Comparison of ENCODE assay signal across 18 cellular contexts in the genomic region with DNA sequence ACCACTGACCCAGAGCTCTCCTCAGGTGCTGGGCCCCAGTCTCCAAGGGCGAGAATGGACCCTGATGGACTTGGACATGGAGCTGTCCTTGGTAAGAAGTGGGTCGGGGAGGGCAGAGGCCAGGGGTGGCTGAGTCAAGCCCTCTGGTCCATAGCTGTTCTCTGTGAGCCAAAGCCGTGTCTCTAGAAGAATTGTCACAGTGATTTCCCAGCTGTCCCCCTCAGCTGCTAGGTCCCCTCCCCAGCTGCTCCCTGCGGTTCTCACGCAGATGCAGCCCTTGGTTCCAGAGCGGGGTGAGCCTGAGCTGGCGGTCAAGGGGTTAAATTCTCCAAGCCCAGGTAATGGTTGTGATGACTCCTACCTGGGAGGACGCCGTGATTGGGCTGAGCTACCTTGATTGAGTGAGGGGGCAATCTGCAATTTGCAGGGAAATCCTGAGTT. TPM values are rescaled to one million over a fixed set of nuclear protein-coding genes. Genes with fewer than 3 reads are reported as not detected.
DNase-seq lines count a peak whose midpoint lies in the region; ATAC-seq, FAIRE-seq and TF ChIP-seq lines count a peak whose summit lies in the region.
"Had no signal": no experiment of that assay in that cellular context is flagged by ENCODE, and none has a peak within 500 bp of the region (broad histone marks: within the 10 kb centered on the region; RNA-seq: fewer than 3 reads in every experiment).

No MANE protein-coding gene starts in this region.

- intact Hi-C loops in K562 (cut with micrococcal nuclease) (no loop called here), lower lobe of right lung (cut with DNase I) (no loop called here), transverse colon (cut with DNase I; ENCODE audit: low total_unique reads) (no loop called here)
- intact Hi-C loops in activated CD4-positive, alpha-beta memory T cell treated with anti-CD3 and anti-CD28 coated beads for 36 hours (cut with micrococcal nuclease): no loop called here

- no peak for ATAC-seq in activated T-cell treated with anti-CD3 and anti-CD28 coated beads, Interleukin-2, amount 50 U/mL, for 72 hours (replicated peaks in 1 of 2)
- no peak for ATAC-seq in activated T-cell treated with anti-CD3 and anti-CD28 coated beads, Interleukin-2, amount 50 U/mL, for 4 hours
- ATAC-seq in K562 (no peak), lower lobe of right lung (no peak)
- ATAC-seq: mucosa of descending colon had no signal

- CTCF ChIA-PET in K562 (lab: Yijun Ruan, JAX; ENCODE audit: low intra/inter-chr PET ratio): interaction anchor here (0.9 kb wide), 1 partner anchor 191 kb away, joined by 3 read pairs; no protein-coding TSS in a partner anchor
- CTCF ChIA-PET in activated CD4-positive, alpha-beta memory T cell treated with anti-CD3 and anti-CD28 coated beads for 36 hours (lab: Charles Lee): interaction anchor here (0.6 to 3.7 kb wide), 6 partner anchors 9 to 208 kb away, joined by 3 to 35 read pairs (median 5); a partner anchor contains a TSS

- 66% methylated on average over 9 of the region's 9 CpGs for WGBS in K562 (ENCODE audit: insufficient coverage, low coverage, missing lambda C conversion rate)
- 70% methylated on average over 9 of the region's 9 CpGs; no CpG with 5 or more reads in 1 of the 2 donors for WGBS in transverse colon (ENCODE audit: low coverage in 1 of 2), 2 donors

- H3K9me1 ChIP-seq in K562 (ENCODE audit: control insufficient read depth, insufficient read depth, low read length): no peaks in the 10 kb centered on the region

- H3K9me3 ChIP-seq in K562 (replicated peaks; ENCODE audit: control insufficient read depth, insufficient read depth, low read depth, low read length): no peaks in the 10 kb centered on the region
- H3K9me3 ChIP-seq in lower lobe of right lung: no peaks in the 10 kb centered on the region
- H3K9me3 ChIP-seq in transverse colon: no peaks in the 10 kb centered on the region
- H3K9me3 ChIP-seq: mucosa of descending colon, SJSA1, thyroid gland had no signal

- no peaks in the 10 kb centered on the region; the same call in 2 of the 3 replicates for H3K79me2 ChIP-seq in K562 (ENCODE audit: control insufficient read depth, insufficient read depth, low read length)

- POLR2A ChIA-PET in K562 (lab: Yijun Ruan, JAX): interaction anchor here (0.6 to 1.2 kb wide), 3 partner anchors 8 to 204 kb away, joined by 3 to 4 read pairs (median 3); no protein-coding TSS in a partner anchor
- POLR2A ChIA-PET in activated CD4-positive, alpha-beta memory T cell treated with anti-CD3 and anti-CD28 coated beads for 36 hours (lab: Charles Lee): interaction anchor here (0.6 to 3.0 kb wide), 2 partner anchors 9 to 11 kb away, joined by 3 to 23 read pairs; a partner anchor contains a TSS

- TF ChIP-seq CTCF in K562 (IDR thresholded peaks at IDR 0.05 in 2 of 3, conservative IDR thresholded peaks at IDR 0.05 in 1 of 3; ENCODE audit: insufficient read depth in 2 of 3, low read depth in 1 of 3, low read length in 3 of 3) (no peak), lower lobe of right lung (IDR thresholded peaks at IDR 0.05) (no peak), transverse colon (IDR thresholded peaks at IDR 0.05) (no peak)

- H3K4me1 Mint-ChIP-seq in activated T-cell treated with anti-CD3 and anti-CD28 coated beads, Interleukin-2, amount 50 U/mL, for 72 hours (ENCODE audit: low read depth): peaks cover 58% of the 10 kb centered on the region
- peaks cover 36% of the 10 kb centered on the region for H3K4me1 Mint-ChIP-seq in activated T-cell treated with anti-CD3 and anti-CD28 coated beads, Interleukin-2, amount 50 U/mL, for 4 hours (ENCODE audit: low read depth)
- H3K4me1 Mint-ChIP-seq in activated CD4-positive, alpha-beta memory T cell treated with anti-CD3 and anti-CD28 coated beads for 36 hours (ENCODE audit: low read depth): peaks cover 41% of the 10 kb centered on the region

- no peak overlapping the region for H3K27ac ChIP-seq in K562 (ENCODE audit: extremely low read depth, low read depth, low read length)
- H3K27ac ChIP-seq in lower lobe of right lung: peak overlapping the region; percentile 91
- H3K27ac ChIP-seq in transverse colon: peak overlapping the region; percentile 82 to 87 (median 83)
- H3K27ac ChIP-seq: brain microvascular endothelial cell, SJSA1, VCaP had no signal

- H2AFZ ChIP-seq in K562 (ENCODE audit: low read depth, low read length): no peak overlapping the region

- peak overlapping the region; percentile 88 to 92 for H3K4me3 Mint-ChIP-seq in activated T-cell treated with anti-CD3 and anti-CD28 coated beads, Interleukin-2, amount 50 U/mL, for 72 hours
- no peak overlapping the region for H3K4me3 Mint-ChIP-seq in activated T-cell treated with anti-CD3 and anti-CD28 coated beads, Interleukin-2, amount 50 U/mL, for 4 hours
- H3K4me3 Mint-ChIP-seq in activated CD4-positive, alpha-beta memory T cell treated with anti-CD3 and anti-CD28 coated beads for 36 hours: no peak overlapping the region

- no peaks in the 10 kb centered on the region for H3K36me3 Mint-ChIP-seq in activated T-cell treated with anti-CD3 and anti-CD28 coated beads, Interleukin-2, amount 50 U/mL, for 72 hours (ENCODE audit: insufficient read depth in 2 of 2)
- no peaks in the 10 kb centered on the region for H3K36me3 Mint-ChIP-seq in activated T-cell treated with anti-CD3 and anti-CD28 coated beads, Interleukin-2, amount 50 U/mL, for 4 hours (ENCODE audit: insufficient read depth)
- H3K36me3 Mint-ChIP-seq in activated CD4-positive, alpha-beta memory T cell treated with anti-CD3 and anti-CD28 coated beads for 36 hours: no peaks in the 10 kb centered on the region

- TF ChIP-seq RAD21 in K562 (CRISPR knock-in tag; conservative IDR thresholded peaks at IDR 0.05 in 1 of 2, IDR thresholded peaks at IDR 0.05 in 1 of 2): no peak

- peaks cover 85% of the 10 kb centered on the region for H3K27me3 Mint-ChIP-seq in activated T-cell treated with anti-CD3 and anti-CD28 coated beads, Interleukin-2, amount 50 U/mL, for 72 hours (ENCODE audit: low read depth)
- peaks cover 76% of the 10 kb centered on the region for H3K27me3 Mint-ChIP-seq in activated T-cell treated with anti-CD3 and anti-CD28 coated beads, Interleukin-2, amount 50 U/mL, for 4 hours (ENCODE audit: low read depth)
- peaks cover 54% of the 10 kb centered on the region for H3K27me3 Mint-ChIP-seq in activated CD4-positive, alpha-beta memory T cell treated with anti-CD3 and anti-CD28 coated beads for 36 hours

- FAIRE-seq in K562 (lab: Jason Lieb, UNC): no peak
- FAIRE-seq: GM19239 had no signal

- DNase-seq in activated T-cell treated with anti-CD3 and anti-CD28 coated beads, Interleukin-2, amount 50 U/mL, for 72 hours: no peak
- DNase-seq in activated T-cell treated with anti-CD3 and anti-CD28 coated beads, Interleukin-2, amount 50 U/mL, for 4 hours: no peak
- DNase-seq in K562 (ENCODE audit: extremely low read depth in 1 of 4, low spot score in 3 of 4): no peak
- no peak for DNase-seq in lower lobe of right lung
- no peak for DNase-seq in transverse colon
- no peak for DNase-seq in activated CD4-positive, alpha-beta memory T cell treated with anti-CD3 and anti-CD28 coated beads for 36 hours
- no peak for DNase-seq in medulla oblongata (ENCODE audit: extremely low spot score)
- DNase-seq in midbrain (lab: John Stamatoyannopoulos, UW): no peak
- DNase-seq: brain microvascular endothelial cell, GOT3, NCI-H526 treated with DMSO at 0.1 percent for 48 hours had no signal

- no TSS peak for BruUV-seq in K562 (replicated peaks; lab: Mats Ljungman, UMichigan)

- H3K4me2 ChIP-seq in K562 (ENCODE audit: insufficient read depth, low read length): peak overlapping the region; percentile 92; the same call in 1 of the 2 replicates

- peak overlapping the region in 1 of 2 experiments; percentile 79; a peak in 1 of 4 replicates for H3K9ac ChIP-seq in K562 (ENCODE audit: insufficient read depth in 1 of 2, low read depth in 2 of 2, low read length in 2 of 2)

- H3K4me1 ChIP-seq in K562 (replicated peaks in 1 of 2; ENCODE audit: control insufficient read depth in 2 of 2, insufficient read depth in 2 of 2, low read length in 2 of 2) (peaks cover 28 to 68% of the 10 kb centered on the region in 2 experiments), lower lobe of right lung (peaks cover 62% of the 10 kb centered on the region), transverse colon (peaks cover 23 to 59% (median 48%) of the 10 kb centered on the region in 4 donors)

- no peaks in the 10 kb centered on the region for H4K20me1 ChIP-seq in K562 (replicated peaks; ENCODE audit: control insufficient read depth, insufficient read depth, low read length)

- H3K36me3 ChIP-seq in K562 (ENCODE audit: control insufficient read depth, insufficient read depth, low read length): peaks cover 8% of the 10 kb centered on the region; the same call in 2 of the 3 replicates
- peaks cover 7% of the 10 kb centered on the region for H3K36me3 ChIP-seq in lower lobe of right lung
- no peaks in the 10 kb centered on the region for H3K36me3 ChIP-seq in transverse colon
- H3K36me3 ChIP-seq: brain microvascular endothelial cell, SJSA1, thyroid gland had no signal

- in situ Hi-C loops in K562 (cut with MboI) (loop anchor here (25.0 kb wide), 1 partner anchor 207 kb away; a partner anchor contains a TSS), transverse colon (cut with MboI; ENCODE audit: low pct_ligation_motif_present in 1 of 4, low pct_unique_long_range_greater_than_20kb in 1 of 4, low sequenced_read_pairs in 3 of 4) (loop anchor here in 2 of 4 donors (25.0 kb wide), 2 partner anchors 182 to 207 kb away; a partner anchor contains a TSS)

- no peak overlapping the region for H3K27ac Mint-ChIP-seq in activated T-cell treated with anti-CD3 and anti-CD28 coated beads, Interleukin-2, amount 50 U/mL, for 72 hours
- H3K27ac Mint-ChIP-seq in activated CD4-positive, alpha-beta memory T cell treated with anti-CD3 and anti-CD28 coated beads for 36 hours: no peak overlapping the region

- H3K9me3 Mint-ChIP-seq in activated T-cell treated with anti-CD3 and anti-CD28 coated beads, Interleukin-2, amount 50 U/mL, for 72 hours: no peaks in the 10 kb centered on the region
- no peaks in the 10 kb centered on the region for H3K9me3 Mint-ChIP-seq in activated T-cell treated with anti-CD3 and anti-CD28 coated beads, Interleukin-2, amount 50 U/mL, for 4 hours
- no peaks in the 10 kb centered on the region for H3K9me3 Mint-ChIP-seq in activated CD4-positive, alpha-beta memory T cell treated with anti-CD3 and anti-CD28 coated beads for 36 hours
- H3K9me3 Mint-ChIP-seq: activated T-cell treated with anti-CD3 and anti-CD28 coated beads, Interleukin-2, amount 50 U/mL, for 24 hours had no signal

- no peak for TF ChIP-seq EP300 in K562 (IDR thresholded peaks at IDR 0.05; ENCODE audit: low read length)
- no peak for TF ChIP-seq EP300 in transverse colon (IDR thresholded peaks at IDR 0.05; ENCODE audit: low read depth)

- H3K27me3 ChIP-seq in K562 (ENCODE audit: control insufficient read depth in 2 of 2, insufficient read depth in 2 of 2, low read length in 2 of 2) (no peaks in the 10 kb centered on the region), lower lobe of right lung (ENCODE audit: low read depth) (peaks cover 24% of the 10 kb centered on the region), transverse colon (peaks cover 29% of the 10 kb centered on the region)
- H3K27me3 ChIP-seq: SJSA1, thyroid gland had no signal

- H3K4me3 ChIP-seq in K562 (no peak overlapping the region), lower lobe of right lung (no peak overlapping the region), transverse colon (no peak overlapping the region)
- H3K4me3 ChIP-seq: mucosa of descending colon had no signal

- no peak for TF ChIP-seq POLR2A in K562 (conservative IDR thresholded peaks at IDR 0.05)
- no peak for TF ChIP-seq POLR2A in transverse colon (IDR thresholded peaks at IDR 0.05)

RNA-seq across cellular contexts. Expression of a gene that starts 1.3 kb away (rescaled TPM):
- total RNA-seq in activated T-cell treated with anti-CD3 and anti-CD28 coated beads, Interleukin-2, amount 50 U/mL, for 72 hours: 10 to 100 TPM; 21.6 to 30.6 TPM
- total RNA-seq in activated T-cell treated with anti-CD3 and anti-CD28 coated beads, Interleukin-2, amount 50 U/mL, for 4 hours: 1 to 10 TPM in 2 of 3 donors, under 1 TPM in 1; 0.99 to 3.7 (median 1.4) TPM
- total RNA-seq in K562 (2011; cell fraction: chromatin; rRNA removed; ENCODE audit: low replicate concordance): 81.0 and 88.7 TPM in 2 replicates
- total RNA-seq in K562 (2011; cell fraction: nucleolus; rRNA removed): 34.7 and 39.7 TPM in 2 replicates
- total RNA-seq in K562 (2011; cell fraction: nucleoplasm; rRNA removed): 64.6 and 93.4 TPM in 2 replicates
- total RNA-seq in K562 (2014; rRNA removed) (5.4 and 8.3 TPM in 2 replicates), K562 (2014; rRNA removed; fragmentation: Illumina TruSeq; extraction: Trizol) (3.4 and 4.3 TPM in 2 replicates), K562 (2015; rRNA removed; fragmentation: Illumina TruSeq; extraction: Trizol) (4.1 and 5.0 TPM in 2 replicates), K562 (2021) (7.0 and 9.3 TPM in 2 replicates), lower lobe of right lung (55.6 TPM), transverse colon (10 to 100 TPM; 39.5 to 65.9 (median 41.2) TPM)
- polyA plus RNA-seq in K562 (2011; rRNA removed) (8.4 and 13.5 TPM in 2 replicates), K562 (2014; fragmentation: Illumina TruSeq; extraction: Trizol) (7.6 and 8.2 TPM in 2 replicates), K562 (2014; fragmentation: Nextera tagmentation; extraction: Ambion mirVana) (under 1 TPM; 0.45 to 0.69 TPM), K562 (2014; rRNA removed) (12.2 and 14.0 TPM in 2 replicates)
- 5.8 and 7.2 TPM in 2 replicates for polyA plus RNA-seq in K562 (2011; cell fraction: cytosol; rRNA removed)
- polyA plus RNA-seq in K562 (2011; cell fraction: nucleus; rRNA removed): 50.0 and 53.8 TPM in 2 replicates
- polyA plus RNA-seq in K562 (2012): 19.1 and 59.4 TPM in 2 replicates
- 3.4 and 5.6 TPM in 2 replicates for polyA minus RNA-seq in K562 (2011; rRNA and poly(A)+ RNA removed)
- polyA minus RNA-seq in K562 (2011; cell fraction: cytosol; rRNA and poly(A)+ RNA removed): 1.9 and 2.5 TPM in 2 replicates
- 5.4 and 10.3 TPM in 2 replicates for polyA minus RNA-seq in K562 (2011; cell fraction: nucleus; rRNA and poly(A)+ RNA removed)
- 10 to 100 TPM; 14.8 to 20.1 TPM for total RNA-seq in activated CD4-positive, alpha-beta memory T cell treated with anti-CD3 and anti-CD28 coated beads for 36 hours
- polyA plus RNA-seq: IgD-negative memory B cell had no signal

RNA-seq across cellular contexts. Expression of a gene that starts 4.5 kb away (rescaled TPM):
- total RNA-seq in activated T-cell treated with anti-CD3 and anti-CD28 coated beads, Interleukin-2, amount 50 U/mL, for 72 hours: 10 to 100 TPM; 63.4 to 87.7 TPM
- 1 to 10 TPM; 2.8 to 6.1 (median 4.0) TPM for total RNA-seq in activated T-cell treated with anti-CD3 and anti-CD28 coated beads, Interleukin-2, amount 50 U/mL, for 4 hours
- total RNA-seq in K562 (2011; cell fraction: chromatin; rRNA removed; ENCODE audit: low replicate concordance): 143 and 358 TPM in 2 replicates
- 185 and 204 TPM in 2 replicates for total RNA-seq in K562 (2011; cell fraction: nucleolus; rRNA removed)
- 149 and 156 TPM in 2 replicates for total RNA-seq in K562 (2011; cell fraction: nucleoplasm; rRNA removed)
- 8.3 and 13.2 TPM in 2 replicates for total RNA-seq in K562 (2014; rRNA removed)
- total RNA-seq in K562 (2014; rRNA removed; fragmentation: Illumina TruSeq; extraction: Trizol): 3.4 and 5.3 TPM in 2 replicates
- 9.7 and 9.8 TPM in 2 replicates for total RNA-seq in K562 (2015; rRNA removed; fragmentation: Illumina TruSeq; extraction: Trizol)
- total RNA-seq in K562 (2021): 22.6 and 25.2 TPM in 2 replicates
- polyA plus RNA-seq in K562 (2011; rRNA removed): 7.3 and 19.2 TPM in 2 replicates
- polyA plus RNA-seq in K562 (2011; cell fraction: cytosol; rRNA removed): 8.5 and 10.2 TPM in 2 replicates
- polyA plus RNA-seq in K562 (2011; cell fraction: nucleus; rRNA removed): 197 and 252 TPM in 2 replicates
- 28.8 and 44.0 TPM in 2 replicates for polyA plus RNA-seq in K562 (2012)
- polyA plus RNA-seq in K562 (2014; fragmentation: Illumina TruSeq; extraction: Trizol): 9.2 and 12.8 TPM in 2 replicates
- under 1 TPM in 1 of 2 experiments, not detected in 1; 0.50 TPM for polyA plus RNA-seq in K562 (2014; fragmentation: Nextera tagmentation; extraction: Ambion mirVana)
- 21.4 and 35.4 TPM in 2 replicates for polyA plus RNA-seq in K562 (2014; rRNA removed)
- polyA minus RNA-seq in K562 (2011; rRNA and poly(A)+ RNA removed): 1.5 and 4.8 TPM in 2 replicates
- polyA minus RNA-seq in K562 (2011; cell fraction: cytosol; rRNA and poly(A)+ RNA removed): 3.6 and 5.6 TPM in 2 replicates
- polyA minus RNA-seq in K562 (2011; cell fraction: nucleus; rRNA and poly(A)+ RNA removed): 25.0 and 38.5 TPM in 2 replicates
- total RNA-seq in lower lobe of right lung: 76.3 TPM
- total RNA-seq in transverse colon: 100 to 1,000 TPM in 1 of 4 donors, 10 to 100 TPM in 3; 29.5 to 136 (median 76.6) TPM
- 10 to 100 TPM; 34.8 to 36.1 TPM for total RNA-seq in activated CD4-positive, alpha-beta memory T cell treated with anti-CD3 and anti-CD28 coated beads for 36 hours
- polyA plus RNA-seq: IgD-negative memory B cell had no signal

RNA-seq across cellular contexts. Expression of a gene that starts 9.3 kb away (rescaled TPM):
- 10 to 100 TPM; 32.1 to 37.1 TPM for total RNA-seq in activated T-cell treated with anti-CD3 and anti-CD28 coated beads, Interleukin-2, amount 50 U/mL, for 72 hours
- 1 to 10 TPM; 4.8 to 8.9 (median 6.1) TPM for total RNA-seq in activated T-cell treated with anti-CD3 and anti-CD28 coated beads, Interleukin-2, amount 50 U/mL, for 4 hours
- total RNA-seq in K562 (2011; cell fraction: chromatin; rRNA removed; ENCODE audit: low replicate concordance): 108 and 283 TPM in 2 replicates
- total RNA-seq in K562 (2011; cell fraction: nucleolus; rRNA removed): 168 and 184 TPM in 2 replicates
- total RNA-seq in K562 (2011; cell fraction: nucleoplasm; rRNA removed): 119 and 131 TPM in 2 replicates
- total RNA-seq in K562 (2014; rRNA removed) (12.5 and 14.5 TPM in 2 replicates), K562 (2014; rRNA removed; fragmentation: Illumina TruSeq; extraction: Trizol) (4.0 and 4.7 TPM in 2 replicates), K562 (2015; rRNA removed; fragmentation: Illumina TruSeq; extraction: Trizol) (5.4 and 5.8 TPM in 2 replicates), K562 (2021) (17.6 and 22.1 TPM in 2 replicates), lower lobe of right lung (32.9 TPM), transverse colon (10 to 100 TPM; 30.0 to 91.1 (median 55.1) TPM)
- polyA plus RNA-seq in K562 (2011; rRNA removed) (10.9 and 18.2 TPM in 2 replicates), K562 (2014; fragmentation: Illumina TruSeq; extraction: Trizol) (4.4 and 7.4 TPM in 2 replicates), K562 (2014; fragmentation: Nextera tagmentation; extraction: Ambion mirVana) (under 1 TPM in 1 of 2 experiments, not detected in 1; 0.08 TPM), K562 (2014; rRNA removed) (28.2 and 28.8 TPM in 2 replicates)
- polyA plus RNA-seq in K562 (2011; cell fraction: cytosol; rRNA removed): 11.7 and 21.7 TPM in 2 replicates
- 80.6 and 125 TPM in 2 replicates for polyA plus RNA-seq in K562 (2011; cell fraction: nucleus; rRNA removed)
- 12.5 and 25.8 TPM in 2 replicates for polyA plus RNA-seq in K562 (2012)
- polyA minus RNA-seq in K562 (2011; rRNA and poly(A)+ RNA removed): 2.8 and 5.3 TPM in 2 replicates
- polyA minus RNA-seq in K562 (2011; cell fraction: cytosol; rRNA and poly(A)+ RNA removed): 4.2 and 5.6 TPM in 2 replicates
- 22.2 and 24.5 TPM in 2 replicates for polyA minus RNA-seq in K562 (2011; cell fraction: nucleus; rRNA and poly(A)+ RNA removed)
- total RNA-seq in activated CD4-positive, alpha-beta memory T cell treated with anti-CD3 and anti-CD28 coated beads for 36 hours: 10 to 100 TPM; 24.1 to 25.7 TPM

RNA-seq across cellular contexts. Expression of a gene that starts 9.3 kb away (rescaled TPM):
- total RNA-seq in activated T-cell treated with anti-CD3 and anti-CD28 coated beads, Interleukin-2, amount 50 U/mL, for 72 hours: 10 to 100 TPM; 38.1 to 50.7 TPM
- total RNA-seq in activated T-cell treated with anti-CD3 and anti-CD28 coated beads, Interleukin-2, amount 50 U/mL, for 4 hours: 10 to 100 TPM; 16.0 to 20.3 (median 17.4) TPM
- 5.6 and 25.1 TPM in 2 replicates for total RNA-seq in K562 (2011; cell fraction: chromatin; rRNA removed; ENCODE audit: low replicate concordance)
- 16.8 and 18.2 TPM in 2 replicates for total RNA-seq in K562 (2011; cell fraction: nucleolus; rRNA removed)
- total RNA-seq in K562 (2011; cell fraction: nucleoplasm; rRNA removed): 10.2 and 12.4 TPM in 2 replicates
- total RNA-seq in K562 (2014; rRNA removed) (11.9 and 18.0 TPM in 2 replicates), K562 (2014; rRNA removed; fragmentation: Illumina TruSeq; extraction: Trizol) (2.9 and 3.0 TPM in 2 replicates), K562 (2015; rRNA removed; fragmentation: Illumina TruSeq; extraction: Trizol) (5.4 and 5.6 TPM in 2 replicates), K562 (2021) (11.8 and 12.2 TPM in 2 replicates), lower lobe of right lung (28.4 TPM), transverse colon (10 to 100 TPM; 32.2 to 74.8 (median 42.0) TPM)
- polyA plus RNA-seq in K562 (2011; rRNA removed) (8.3 and 8.8 TPM in 2 replicates), K562 (2014; fragmentation: Illumina TruSeq; extraction: Trizol) (3.0 and 5.2 TPM in 2 replicates), K562 (2014; fragmentation: Nextera tagmentation; extraction: Ambion mirVana) (1 to 10 TPM in 1 of 2 experiments, under 1 TPM in 1; 0.76 to 1.7 TPM), K562 (2014; rRNA removed) (14.6 and 17.1 TPM in 2 replicates)
- polyA plus RNA-seq in K562 (2011; cell fraction: cytosol; rRNA removed): 9.2 and 19.6 TPM in 2 replicates
- polyA plus RNA-seq in K562 (2011; cell fraction: nucleus; rRNA removed): 21.1 and 36.4 TPM in 2 replicates
- polyA plus RNA-seq in K562 (2012): 13.6 and 18.6 TPM in 2 replicates
- polyA minus RNA-seq in K562 (2011; rRNA and poly(A)+ RNA removed): 0.69 and 1.9 TPM in 2 replicates
- 4.7 and 4.9 TPM in 2 replicates for polyA minus RNA-seq in K562 (2011; cell fraction: cytosol; rRNA and poly(A)+ RNA removed)
- polyA minus RNA-seq in K562 (2011; cell fraction: nucleus; rRNA and poly(A)+ RNA removed): 4.3 and 5.3 TPM in 2 replicates
- 10 to 100 TPM; 41.7 to 43.2 TPM for total RNA-seq in activated CD4-positive, alpha-beta memory T cell treated with anti-CD3 and anti-CD28 coated beads for 36 hours

RNA-seq across cellular contexts. Expression of a gene that starts 14.7 kb away (rescaled TPM):
- 10 to 100 TPM; 31.9 to 34.3 TPM for total RNA-seq in activated T-cell treated with anti-CD3 and anti-CD28 coated beads, Interleukin-2, amount 50 U/mL, for 72 hours
- 10 to 100 TPM; 10.1 to 15.5 (median 14.7) TPM for total RNA-seq in activated T-cell treated with anti-CD3 and anti-CD28 coated beads, Interleukin-2, amount 50 U/mL, for 4 hours
- total RNA-seq in K562 (2011; cell fraction: chromatin; rRNA removed; ENCODE audit: low replicate concordance): 49.6 and 111 TPM in 2 replicates
- 67.4 and 83.6 TPM in 2 replicates for total RNA-seq in K562 (2011; cell fraction: nucleolus; rRNA removed)
- total RNA-seq in K562 (2011; cell fraction: nucleoplasm; rRNA removed): 53.7 and 59.5 TPM in 2 replicates
- total RNA-seq in K562 (2014; rRNA removed): 10.3 and 13.2 TPM in 2 replicates
- total RNA-seq in K562 (2014; rRNA removed; fragmentation: Illumina TruSeq; extraction: Trizol): 5.6 and 6.0 TPM in 2 replicates
- total RNA-seq in K562 (2015; rRNA removed; fragmentation: Illumina TruSeq; extraction: Trizol): 9.2 and 9.9 TPM in 2 replicates
- total RNA-seq in K562 (2021): 16.6 and 16.9 TPM in 2 replicates
- polyA plus RNA-seq in K562 (2011; rRNA removed): 13.4 and 17.8 TPM in 2 replicates
- polyA plus RNA-seq in K562 (2011; cell fraction: cytosol; rRNA removed): 19.3 and 25.9 TPM in 2 replicates
- polyA plus RNA-seq in K562 (2011; cell fraction: nucleus; rRNA removed): 127 and 197 TPM in 2 replicates
- polyA plus RNA-seq in K562 (2012): 18.3 and 21.0 TPM in 2 replicates
- 10.6 and 12.0 TPM in 2 replicates for polyA plus RNA-seq in K562 (2014; fragmentation: Illumina TruSeq; extraction: Trizol)
- 1 to 10 TPM; 3.4 to 3.8 TPM for polyA plus RNA-seq in K562 (2014; fragmentation: Nextera tagmentation; extraction: Ambion mirVana)
- 20.5 and 27.5 TPM in 2 replicates for polyA plus RNA-seq in K562 (2014; rRNA removed)
- polyA minus RNA-seq in K562 (2011; rRNA and poly(A)+ RNA removed): 5.0 and 6.0 TPM in 2 replicates
- polyA minus RNA-seq in K562 (2011; cell fraction: cytosol; rRNA and poly(A)+ RNA removed): 5.5 and 9.5 TPM in 2 replicates
- polyA minus RNA-seq in K562 (2011; cell fraction: nucleus; rRNA and poly(A)+ RNA removed): 28.1 and 37.3 TPM in 2 replicates
- 29.0 TPM for total RNA-seq in lower lobe of right lung
- 100 to 1,000 TPM in 1 of 4 donors, 10 to 100 TPM in 3; 27.6 to 220 (median 32.5) TPM for total RNA-seq in transverse colon
- 10 to 100 TPM; 37.3 to 38.3 TPM for total RNA-seq in activated CD4-positive, alpha-beta memory T cell treated with anti-CD3 and anti-CD28 coated beads for 36 hours

Comparison
In these comparisons a context has a peak if more than half of its experiments do, and no peak if none do; other contexts are left out.
1. H3K4me3 Mint-ChIP-seq: peak in activated T-cell treated with anti-CD3 and anti-CD28 coated beads, Interleukin-2, amount 50 U/mL, for 72 hours (2 of 2); none in activated T-cell treated with anti-CD3 and anti-CD28 coated beads, Interleukin-2, amount 50 U/mL, for 4 hours (single experiment) and activated CD4-positive, alpha-beta memory T cell treated with anti-CD3 and anti-CD28 coated beads for 36 hours (single experiment).